ENCODE assay signal across 8 cellular contexts in genomic region chr20:34363062-34364012, GRCh38. TPM values are rescaled to one million over a fixed set of nuclear protein-coding genes. Genes with fewer than 3 reads are reported as not detected.
DNase-seq lines count a peak whose midpoint lies in the region; ATAC-seq and TF ChIP-seq lines count a peak whose summit lies in the region.

ITCH (plus strand) TSS chr20:34363273; CDS start chr20:34393812, 30,539 bp downstream.

- H4K20me1 ChIP-seq in OCI-LY3 (ENCODE audit: insufficient read depth, low read length): peaks cover 29% of the 10 kb centered on the region

- H3K9ac ChIP-seq in OCI-LY3 (ENCODE audit: low read length): peak within 1 kb of the TSS; percentile 85

- H3K27me3 ChIP-seq in OCI-LY3 (ENCODE audit: low read depth, low read length) (peaks cover 5% of the 10 kb centered on the region; the same call in 1 of the 2 replicates), mononuclear cell (ENCODE audit: insufficient read depth, low read length) (no peaks in the 10 kb centered on the region)

- peak within 1 kb of the TSS; percentile 18; the same call in 1 of the 2 replicates for H3K27ac ChIP-seq in OCI-LY3 (ENCODE audit: low read length)

- H3K4me3 ChIP-seq in OCI-LY3 (ENCODE audit: low read length) (peak within 1 kb of the TSS; percentile 93), mononuclear cell (ENCODE audit: low read length) (peak within 1 kb of the TSS; percentile 83)

- H3K36me3 ChIP-seq in OCI-LY3 (replicated peaks; ENCODE audit: low read depth, low read length): peaks cover 10% of the 10 kb centered on the region

- peak within 1 kb of the TSS; percentile 98 for H2AFZ ChIP-seq in OCI-LY3 (ENCODE audit: low read depth, low read length)

- H3K4me2 ChIP-seq in OCI-LY3 (ENCODE audit: low read length): peak within 1 kb of the TSS; percentile 95

- H3K9me3 ChIP-seq in OCI-LY3 (ENCODE audit: insufficient read depth, low read length): no peaks in the 10 kb centered on the region
- H3K9me3 ChIP-seq in mononuclear cell (ENCODE audit: low read depth, low read length): no peaks in the 10 kb centered on the region

- peaks cover 26% of the 10 kb centered on the region for H3K4me1 ChIP-seq in OCI-LY3 (ENCODE audit: low read length)
- H3K4me1 ChIP-seq in mononuclear cell (ENCODE audit: insufficient read depth, low read length): peaks cover 46% of the 10 kb centered on the region

- ATAC-seq in GM21515 (IDR thresholded peaks at IDR 0.05; ENCODE audit: unreplicated experiment): peak; percentile 91

- peaks cover 45% of the 10 kb centered on the region for H3K79me2 ChIP-seq in OCI-LY3 (ENCODE audit: low read length)

- no peak for TF ChIP-seq CTCF in OCI-LY3 (IDR thresholded peaks at IDR 0.05; ENCODE audit: low read depth, low read length)

- DNase-seq in D341Med (ENCODE audit: low spot score) (peak; percentile 98), HuH-7 (ENCODE audit: low spot score) (peak; percentile 98), activated T-cell treated with anti-CD3 and anti-CD28 coated beads for 1 hour (ENCODE audit: low read depth) (peak; percentile 89), epidermal melanocyte (ENCODE audit: insufficient read length, low spot score) (peak; percentile 99)
- peak; percentile 77 to 86 for DNase-seq in stimulated activated CD8-positive, alpha-beta memory T cell treated with anti-CD3 and anti-CD28 coated beads, Interleukin-4, amount 100 ng/mL, for 1 hour (ENCODE audit: low read depth in 2 of 2, low spot score in 1 of 2)

RNA-seq across cellular contexts. Expression of gene ITCH, which starts in this region (rescaled TPM):
- total RNA-seq in mononuclear cell: 80.0 TPM

Comparison
In these comparisons a context has a peak if more than half of its experiments do, and no peak if none do; other contexts are left out.
1. Peak in every context shown above with its lines: DNase-seq, ATAC-seq, H3K4me3 ChIP-seq and H3K27ac ChIP-seq.